ENCODE assay signal across 3 cellular contexts in genomic region chr20:6806291-6806690, GRCh38.
TF ChIP-seq lines count a peak whose summit lies in the region.

No MANE protein-coding gene starts in this region.

TF ChIP-seq in HEK293, 187 proteins besides CTCF, POLR2A, EP300 and RAD21:
- TF ChIP-seq ZNF555 (tag by site-specific recombination; conservative IDR thresholded peaks at IDR 0.05) (no peak), ZSCAN30 (tag by site-specific recombination; IDR thresholded peaks at IDR 0.05) (no peak), ZNF48 (tag by site-specific recombination; IDR thresholded peaks at IDR 0.05) (no peak), TRIM28 (IDR thresholded peaks at IDR 0.05; ENCODE audit: borderline replicate concordance, low read length) (peak; percentile 67; the same call in 1 of the 2 replicates), SETDB1 (IDR thresholded peaks at IDR 0.05; ENCODE audit: insufficient read length, low read length) (peak; percentile 93), ZNF214 (tag by site-specific recombination; IDR thresholded peaks at IDR 0.05; ENCODE audit: borderline replicate concordance) (no peak), BCL6B (tag by site-specific recombination; IDR thresholded peaks at IDR 0.05) (no peak), ZBTB20 (tag by site-specific recombination; IDR thresholded peaks at IDR 0.05) (no peak), YY1 (tag by site-specific recombination; IDR thresholded peaks at IDR 0.05) (no peak), OSR2 (tag by site-specific recombination; IDR thresholded peaks at IDR 0.05) (no peak), ZNF292 (tag by site-specific recombination; IDR thresholded peaks at IDR 0.05; ENCODE audit: borderline replicate concordance, low read depth) (no peak)

TF ChIP-seq in GM12878, 131 proteins besides CTCF, POLR2A, EP300 and RAD21:
- TF ChIP-seq PKNOX1 (IDR thresholded peaks at IDR 0.05), result peak; percentile 62
- no peak for TF ChIP-seq SMAD1 (IDR thresholded peaks at IDR 0.05; ENCODE audit: low read depth, partially characterized antibody)

TF ChIP-seq in endothelial cell of umbilical vein, 7 proteins besides CTCF, POLR2A, EP300 and RAD21:
- peak; percentile 53 for TF ChIP-seq JUN (IDR thresholded peaks at IDR 0.05; ENCODE audit: borderline replicate concordance, insufficient read depth, insufficient read length, low read depth)
- TF ChIP-seq POLR2AphosphoS5 (IDR thresholded peaks at IDR 0.05; ENCODE audit: insufficient read depth, low read depth, low read length), result no peak
- TF ChIP-seq FOS (IDR thresholded peaks at IDR 0.05; ENCODE audit: borderline replicate concordance, insufficient read depth, low read length), result peak; percentile 19
